Comparison of ENCODE assay signal across 12 cellular contexts in the genomic region with DNA sequence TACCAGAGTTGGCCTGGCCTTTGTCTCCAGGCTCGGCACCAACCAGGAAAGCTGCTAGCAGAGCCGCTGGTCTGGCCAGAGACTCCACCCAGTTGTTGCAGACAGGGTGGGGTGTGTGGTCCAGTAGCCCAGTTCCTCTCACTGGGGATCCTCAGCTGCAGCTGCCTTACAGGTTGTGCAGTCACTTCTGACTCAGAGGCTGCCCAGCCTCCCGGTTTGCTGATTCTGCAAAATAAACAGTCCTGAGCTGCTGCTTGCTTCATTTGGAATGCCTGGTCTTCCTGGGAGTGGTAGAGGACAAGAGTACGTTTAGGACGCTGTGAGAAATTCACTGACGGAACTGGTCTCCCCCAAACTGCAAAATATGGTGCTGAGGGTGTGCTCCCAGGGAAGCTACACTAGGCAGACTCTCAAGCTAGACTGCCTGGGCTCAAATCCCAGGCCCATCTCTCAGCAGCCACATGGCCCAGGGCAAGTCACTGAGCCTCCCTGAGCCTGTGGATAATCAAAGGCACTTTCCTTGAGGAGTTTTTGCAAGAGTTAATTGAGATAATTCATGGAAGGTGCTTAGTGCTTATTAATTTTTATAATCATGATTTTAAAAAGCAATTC.
DNase-seq lines count a peak whose midpoint lies in the region; ATAC-seq, FAIRE-seq and TF ChIP-seq lines count a peak whose summit lies in the region.
"Had no signal": no experiment of that assay in that cellular context is flagged by ENCODE, and none has a peak within 500 bp of the region (broad histone marks: within the 10 kb centered on the region; RNA-seq: fewer than 3 reads in every experiment).

No MANE protein-coding gene starts in this region.

- peaks cover 7% of the 10 kb centered on the region; the same call in 1 of the 2 replicates for H3K9me3 Mint-ChIP-seq in WTC11
- no peaks in the 10 kb centered on the region for H3K9me3 Mint-ChIP-seq in activated CD4-positive, alpha-beta memory T cell treated with anti-CD3 and anti-CD28 coated beads for 36 hours
- H3K9me3 Mint-ChIP-seq: natural killer cell had no signal

- WGBS in iPS DF 6.9 (ENCODE audit: insufficient coverage, insufficient read length) = no CpG with 5 or more reads among the region's 6 CpGs

- peaks cover 6% of the 10 kb centered on the region for H3K27me3 Mint-ChIP-seq in WTC11 (ENCODE audit: low read depth)
- no peaks in the 10 kb centered on the region for H3K27me3 Mint-ChIP-seq in activated CD4-positive, alpha-beta memory T cell treated with anti-CD3 and anti-CD28 coated beads for 36 hours

- H3K4me1 Mint-ChIP-seq in WTC11 = peaks cover 23% of the 10 kb centered on the region
- H3K4me1 Mint-ChIP-seq in activated CD4-positive, alpha-beta memory T cell treated with anti-CD3 and anti-CD28 coated beads for 36 hours (ENCODE audit: low read depth) = no peaks in the 10 kb centered on the region
- H3K4me1 Mint-ChIP-seq: natural killer cell had no signal

- peak; percentile 3 for DNase-seq in AG04450 (ENCODE audit: low read depth, low spot score)
- peak; percentile 92 for DNase-seq in HTR-8/SVneo (ENCODE audit: insufficient read length, low spot score)
- DNase-seq in WTC11 (ENCODE audit: low spot score) = peak; percentile 30
- peak; percentile 11 for DNase-seq in iPS DF 6.9 (ENCODE audit: low read depth, low spot score)
- no peak for DNase-seq in tibial artery
- no peak for DNase-seq in amygdala (lab: John Stamatoyannopoulos, UW)
- no peak for DNase-seq in activated CD4-positive, alpha-beta memory T cell treated with anti-CD3 and anti-CD28 coated beads for 36 hours
- DNase-seq: activated CD4-positive, alpha-beta T cell treated with anti-CD3 and anti-CD28 coated beads for 48 hours; heart left ventricle; natural killer cell had no signal

- H3K27ac ChIP-seq in AG04450 (ENCODE audit: low read depth, low read length) = no peak overlapping the region
- no peak overlapping the region for H3K27ac ChIP-seq in iPS DF 6.9 (ENCODE audit: low read length)
- H3K27ac ChIP-seq in tibial artery = no peak overlapping the region
- H3K27ac ChIP-seq: C4-2B, heart left ventricle had no signal

- H3K27me3 ChIP-seq in AG04450 (ENCODE audit: control insufficient read depth, insufficient read depth, low read length) = peaks cover 3% of the 10 kb centered on the region
- H3K27me3 ChIP-seq in iPS DF 6.9 (ENCODE audit: control insufficient read depth, insufficient read depth, low read length) = no peaks in the 10 kb centered on the region
- no peaks in the 10 kb centered on the region for H3K27me3 ChIP-seq in tibial artery

- POLR2A ChIA-PET in AG04450 (lab: Yijun Ruan, JAX) = no interaction called here
- POLR2A ChIA-PET in WTC11 (lab: Charles Lee) = interaction anchor here (0.7 kb wide), 1 partner anchor 16 kb away, joined by 3 read pairs; no protein-coding TSS in a partner anchor
- POLR2A ChIA-PET in activated CD4-positive, alpha-beta memory T cell treated with anti-CD3 and anti-CD28 coated beads for 36 hours (lab: Charles Lee) = no interaction called here

- no peak overlapping the region for H3K4me3 Mint-ChIP-seq in WTC11
- no peak overlapping the region for H3K4me3 Mint-ChIP-seq in activated CD4-positive, alpha-beta memory T cell treated with anti-CD3 and anti-CD28 coated beads for 36 hours
- H3K4me3 Mint-ChIP-seq: natural killer cell had no signal

- peak; percentile 99 for FAIRE-seq in HTR-8/SVneo (lab: Jason Lieb, UNC)

- CTCF ChIA-PET in AG04450 (lab: Charles Lee) = no interaction called here
- CTCF ChIA-PET in WTC11 (lab: Charles Lee) = interaction anchor here (0.7 to 2.0 kb wide), 8 partner anchors 10 to 324 kb away, joined by 3 to 16 read pairs (median 3); no protein-coding TSS in a partner anchor
- CTCF ChIA-PET in activated CD4-positive, alpha-beta memory T cell treated with anti-CD3 and anti-CD28 coated beads for 36 hours (lab: Charles Lee) = no interaction called here

- H3K9me3 ChIP-seq in AG04450 (ENCODE audit: control insufficient read depth, insufficient read depth, low read length) (peaks cover 12% of the 10 kb centered on the region; the same call in 1 of the 2 replicates), iPS DF 6.9 (ENCODE audit: control insufficient read depth, insufficient read depth, low read length) (no peaks in the 10 kb centered on the region), tibial artery (no peaks in the 10 kb centered on the region)

- H3K36me3 Mint-ChIP-seq in WTC11 = no peaks in the 10 kb centered on the region
- H3K36me3 Mint-ChIP-seq in activated CD4-positive, alpha-beta memory T cell treated with anti-CD3 and anti-CD28 coated beads for 36 hours = no peaks in the 10 kb centered on the region
- H3K36me3 Mint-ChIP-seq: natural killer cell had no signal

- ATAC-seq in WTC11 = peak; percentile 82
- no peak for ATAC-seq in HG02763 (IDR thresholded peaks at IDR 0.05; ENCODE audit: unreplicated experiment)
- ATAC-seq: heart left ventricle, natural killer cell had no signal

- TF ChIP-seq CTCF in AG04450 (IDR thresholded peaks at IDR 0.05; ENCODE audit: low read depth, low read length) (no peak), WTC11 (IDR thresholded peaks at IDR 0.05) (no peak), tibial artery (IDR thresholded peaks at IDR 0.05) (no peak)

- H3K36me3 ChIP-seq in iPS DF 6.9 (ENCODE audit: control insufficient read depth, insufficient read depth, low read length) = no peaks in the 10 kb centered on the region; the same call in 1 of the 2 replicates
- H3K36me3 ChIP-seq in tibial artery = no peaks in the 10 kb centered on the region
- H3K36me3 ChIP-seq: heart left ventricle had no signal

- H3K4me3 ChIP-seq in AG04450 (ENCODE audit: low read depth, low read length) (no peak overlapping the region), iPS DF 6.9 (ENCODE audit: low read length) (no peak overlapping the region), tibial artery (no peak overlapping the region)
- H3K4me3 ChIP-seq: heart left ventricle had no signal

- intact Hi-C loops in tibial artery (cut with DNase I; ENCODE audit: low total_unique reads) = no loop called here
- intact Hi-C loops in activated CD4-positive, alpha-beta memory T cell treated with anti-CD3 and anti-CD28 coated beads for 36 hours (cut with micrococcal nuclease) = no loop called here

- H3K27ac Mint-ChIP-seq in WTC11 = no peak overlapping the region; the same call in 1 of the 2 replicates
- H3K27ac Mint-ChIP-seq in activated CD4-positive, alpha-beta memory T cell treated with anti-CD3 and anti-CD28 coated beads for 36 hours = no peak overlapping the region
- H3K27ac Mint-ChIP-seq: natural killer cell had no signal

- no peaks in the 10 kb centered on the region for H3K4me1 ChIP-seq in iPS DF 6.9 (ENCODE audit: control insufficient read depth, insufficient read depth, low read length)
- H3K4me1 ChIP-seq in tibial artery = no peaks in the 10 kb centered on the region
- H3K4me1 ChIP-seq: heart left ventricle had no signal

TF ChIP-seq in WTC11, 78 proteins besides CTCF, POLR2A, EP300 and RAD21 (continues in another document):
- TF ChIP-seq, protein P1, sequence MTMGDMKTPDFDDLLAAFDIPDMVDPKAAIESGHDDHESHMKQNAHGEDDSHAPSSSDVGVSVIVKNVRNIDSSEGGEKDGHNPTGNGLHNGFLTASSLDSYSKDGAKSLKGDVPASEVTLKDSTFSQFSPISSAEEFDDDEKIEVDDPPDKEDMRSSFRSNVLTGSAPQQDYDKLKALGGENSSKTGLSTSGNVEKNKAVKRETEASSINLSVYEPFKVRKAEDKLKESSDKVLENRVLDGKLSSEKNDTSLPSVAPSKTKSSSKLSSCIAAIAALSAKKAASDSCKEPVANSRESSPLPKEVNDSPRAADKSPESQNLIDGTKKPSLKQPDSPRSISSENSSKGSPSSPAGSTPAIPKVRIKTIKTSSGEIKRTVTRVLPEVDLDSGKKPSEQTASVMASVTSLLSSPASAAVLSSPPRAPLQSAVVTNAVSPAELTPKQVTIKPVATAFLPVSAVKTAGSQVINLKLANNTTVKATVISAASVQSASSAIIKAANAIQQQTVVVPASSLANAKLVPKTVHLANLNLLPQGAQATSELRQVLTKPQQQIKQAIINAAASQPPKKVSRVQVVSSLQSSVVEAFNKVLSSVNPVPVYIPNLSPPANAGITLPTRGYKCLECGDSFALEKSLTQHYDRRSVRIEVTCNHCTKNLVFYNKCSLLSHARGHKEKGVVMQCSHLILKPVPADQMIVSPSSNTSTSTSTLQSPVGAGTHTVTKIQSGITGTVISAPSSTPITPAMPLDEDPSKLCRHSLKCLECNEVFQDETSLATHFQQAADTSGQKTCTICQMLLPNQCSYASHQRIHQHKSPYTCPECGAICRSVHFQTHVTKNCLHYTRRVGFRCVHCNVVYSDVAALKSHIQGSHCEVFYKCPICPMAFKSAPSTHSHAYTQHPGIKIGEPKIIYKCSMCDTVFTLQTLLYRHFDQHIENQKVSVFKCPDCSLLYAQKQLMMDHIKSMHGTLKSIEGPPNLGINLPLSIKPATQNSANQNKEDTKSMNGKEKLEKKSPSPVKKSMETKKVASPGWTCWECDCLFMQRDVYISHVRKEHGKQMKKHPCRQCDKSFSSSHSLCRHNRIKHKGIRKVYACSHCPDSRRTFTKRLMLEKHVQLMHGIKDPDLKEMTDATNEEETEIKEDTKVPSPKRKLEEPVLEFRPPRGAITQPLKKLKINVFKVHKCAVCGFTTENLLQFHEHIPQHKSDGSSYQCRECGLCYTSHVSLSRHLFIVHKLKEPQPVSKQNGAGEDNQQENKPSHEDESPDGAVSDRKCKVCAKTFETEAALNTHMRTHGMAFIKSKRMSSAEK (CRISPR knock-in tag; IDR thresholded peaks at IDR 0.05; ENCODE audit: borderline replicate concordance) = no peak
- TF ChIP-seq ETV6 (CRISPR knock-in tag; IDR thresholded peaks at IDR 0.05) (no peak), GRHL2 (CRISPR knock-in tag; IDR thresholded peaks at IDR 0.05; ENCODE audit: insufficient replicate concordance, severe bottlenecking) (no peak)
- TF ChIP-seq, protein P2, sequence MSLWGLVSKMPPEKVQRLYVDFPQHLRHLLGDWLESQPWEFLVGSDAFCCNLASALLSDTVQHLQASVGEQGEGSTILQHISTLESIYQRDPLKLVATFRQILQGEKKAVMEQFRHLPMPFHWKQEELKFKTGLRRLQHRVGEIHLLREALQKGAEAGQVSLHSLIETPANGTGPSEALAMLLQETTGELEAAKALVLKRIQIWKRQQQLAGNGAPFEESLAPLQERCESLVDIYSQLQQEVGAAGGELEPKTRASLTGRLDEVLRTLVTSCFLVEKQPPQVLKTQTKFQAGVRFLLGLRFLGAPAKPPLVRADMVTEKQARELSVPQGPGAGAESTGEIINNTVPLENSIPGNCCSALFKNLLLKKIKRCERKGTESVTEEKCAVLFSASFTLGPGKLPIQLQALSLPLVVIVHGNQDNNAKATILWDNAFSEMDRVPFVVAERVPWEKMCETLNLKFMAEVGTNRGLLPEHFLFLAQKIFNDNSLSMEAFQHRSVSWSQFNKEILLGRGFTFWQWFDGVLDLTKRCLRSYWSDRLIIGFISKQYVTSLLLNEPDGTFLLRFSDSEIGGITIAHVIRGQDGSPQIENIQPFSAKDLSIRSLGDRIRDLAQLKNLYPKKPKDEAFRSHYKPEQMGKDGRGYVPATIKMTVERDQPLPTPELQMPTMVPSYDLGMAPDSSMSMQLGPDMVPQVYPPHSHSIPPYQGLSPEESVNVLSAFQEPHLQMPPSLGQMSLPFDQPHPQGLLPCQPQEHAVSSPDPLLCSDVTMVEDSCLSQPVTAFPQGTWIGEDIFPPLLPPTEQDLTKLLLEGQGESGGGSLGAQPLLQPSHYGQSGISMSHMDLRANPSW (CRISPR knock-in tag; conservative IDR thresholded peaks at IDR 0.05; ENCODE audit: low read depth) = no peak

Comparison
In these comparisons a context has a peak if more than half of its experiments do, and no peak if none do; other contexts are left out.
1. DNase-seq: peak in AG04450 (single experiment), HTR-8/SVneo (single experiment), WTC11 (single experiment) and iPS DF 6.9 (single experiment); none in tibial artery (0 of 2), amygdala (0 of 56) and activated CD4-positive, alpha-beta memory T cell treated with anti-CD3 and anti-CD28 coated beads for 36 hours (single experiment).